9 cellular contexts compared by ENCODE assay signal in genomic region chr7:25720427-25720826, GRCh38.
DNase-seq lines count a peak whose midpoint lies in the region; ATAC-seq and TF ChIP-seq lines count a peak whose summit lies in the region.
"Had no signal": no experiment of that assay in that cellular context is flagged by ENCODE, and none has a peak within 500 bp of the region (broad histone marks: within the 10 kb centered on the region; RNA-seq: fewer than 3 reads in every experiment).

No MANE protein-coding gene starts in this region.

- TF ChIP-seq EP300 in neural cell (conservative IDR thresholded peaks at IDR 0.05; ENCODE audit: poor library complexity, severe bottlenecking), result no peak

- no peak overlapping the region for H3K9ac ChIP-seq in neural cell (ENCODE audit: low read length)

- no peaks in the 10 kb centered on the region for H3K4me1 Mint-ChIP-seq in T-cell

- H3K79me2 ChIP-seq in neural cell (replicated peaks; ENCODE audit: insufficient read depth, low read length), result no peaks in the 10 kb centered on the region

- no peaks in the 10 kb centered on the region for H3K27me3 ChIP-seq in neural cell (ENCODE audit: insufficient read depth, low read depth, low read length)

- H3K9me3 ChIP-seq in neural cell (ENCODE audit: low read length), result no peaks in the 10 kb centered on the region

- no peak overlapping the region for H3K4me2 ChIP-seq in neural cell (ENCODE audit: low read length)

- CTCF ChIA-PET in T-cell (lab: Charles Lee), result no interaction called here

- H3K9me2 ChIP-seq in neural cell (ENCODE audit: insufficient read depth, low read length), result no peaks in the 10 kb centered on the region

- no peaks in the 10 kb centered on the region for H3K9me3 Mint-ChIP-seq in T-cell

- no peaks in the 10 kb centered on the region for H3K36me3 Mint-ChIP-seq in T-cell

- ATAC-seq in T-cell (replicated peaks in 1 of 4), result no peak

- no peak overlapping the region for H3K27ac Mint-ChIP-seq in T-cell

- H3K4me3 Mint-ChIP-seq in T-cell, result no peak overlapping the region

- in situ Hi-C loops in astrocyte of the cerebellum (cut with HindIII; ENCODE audit: low sequenced_read_pairs), result no loop called here

- POLR2A ChIA-PET in T-cell (lab: Charles Lee), result interaction anchor here in 1 of 2 donors (0.7 kb wide), 1 partner anchor 471 kb away, joined by 3 read pairs; no protein-coding TSS in a partner anchor

- H3K4me3 ChIP-seq in astrocyte of the cerebellum (ENCODE audit: low read depth, low read length) (no peak overlapping the region), neural cell (ENCODE audit: low read length) (no peak overlapping the region)

- H4K20me1 ChIP-seq in neural cell (ENCODE audit: insufficient read depth), result no peaks in the 10 kb centered on the region

- TF ChIP-seq RAD21 in neural cell (conservative IDR thresholded peaks at IDR 0.05), result no peak

- no peaks in the 10 kb centered on the region for H3F3A ChIP-seq in neural cell (ENCODE audit: insufficient read depth, low read length, poor library complexity, severe bottlenecking)

- peak; percentile 69 for DNase-seq in DMS53 (lab: John Stamatoyannopoulos, UW)
- DNase-seq in HuH-7 (ENCODE audit: low spot score), result peak; percentile 23
- no peak for DNase-seq in astrocyte of the cerebellum (ENCODE audit: low read depth)
- DNase-seq in T-helper 1 cell, result no peak
- no peak for DNase-seq in activated gamma-delta T cell treated with Interleukin-2 at 50 U/mL for 16 hours
- DNase-seq in T-cell, result no peak
- no peak for DNase-seq in A172 (ENCODE audit: low spot score)
- DNase-seq: activated T-cell treated with anti-CD3 and anti-CD28 coated beads, Interleukin-2, amount 50 U/mL, for 1 hour had no signal

- peaks cover 18 to 22% of the 10 kb centered on the region in 2 donors for H3K27me3 Mint-ChIP-seq in T-cell

- no peak overlapping the region for H3K27ac ChIP-seq in neural cell (ENCODE audit: low read length)

- TF ChIP-seq CTCF in astrocyte of the cerebellum (IDR thresholded peaks at IDR 0.05; ENCODE audit: low read depth, low read length, missing control alignments) (peak; percentile 32), neural cell (IDR thresholded peaks at IDR 0.05; ENCODE audit: poor library complexity, severe bottlenecking) (peak; percentile 13)

- no peaks in the 10 kb centered on the region for H3K36me3 ChIP-seq in neural cell (ENCODE audit: insufficient read depth, low read length)

- no peak overlapping the region for H2AFZ ChIP-seq in neural cell (ENCODE audit: low read depth, low read length)

TF ChIP-seq in neural cell, 6 proteins besides CTCF, POLR2A, EP300 and RAD21:
- no peak for TF ChIP-seq EZH2 (IDR thresholded peaks at IDR 0.05; ENCODE audit: borderline replicate concordance, insufficient read depth, low read length, poor library complexity, severe bottlenecking)
- no peak for TF ChIP-seq POLR2AphosphoS5 (IDR thresholded peaks at IDR 0.05)
- no peak for TF ChIP-seq SMC3 (conservative IDR thresholded peaks at IDR 0.05; ENCODE audit: poor library complexity)
- no peak for TF ChIP-seq REST (IDR thresholded peaks at IDR 0.05; ENCODE audit: borderline replicate concordance)
- no peak for TF ChIP-seq TAF1 (IDR thresholded peaks at IDR 0.05; ENCODE audit: low read depth)
- no peak for TF ChIP-seq MXI1 (conservative IDR thresholded peaks at IDR 0.05; ENCODE audit: poor library complexity, severe bottlenecking)

Comparison
In these comparisons a context has a peak if more than half of its experiments do, and no peak if none do; other contexts are left out.
1. DNase-seq: peak in DMS53 (single experiment) and HuH-7 (single experiment); none in astrocyte of the cerebellum (single experiment), T-helper 1 cell (0 of 5), activated gamma-delta T cell treated with Interleukin-2 at 50 U/mL for 16 hours (single experiment), T-cell (0 of 34) and A172 (single experiment).